ENCODE assay signal across 12 cellular contexts in the genomic region with DNA sequence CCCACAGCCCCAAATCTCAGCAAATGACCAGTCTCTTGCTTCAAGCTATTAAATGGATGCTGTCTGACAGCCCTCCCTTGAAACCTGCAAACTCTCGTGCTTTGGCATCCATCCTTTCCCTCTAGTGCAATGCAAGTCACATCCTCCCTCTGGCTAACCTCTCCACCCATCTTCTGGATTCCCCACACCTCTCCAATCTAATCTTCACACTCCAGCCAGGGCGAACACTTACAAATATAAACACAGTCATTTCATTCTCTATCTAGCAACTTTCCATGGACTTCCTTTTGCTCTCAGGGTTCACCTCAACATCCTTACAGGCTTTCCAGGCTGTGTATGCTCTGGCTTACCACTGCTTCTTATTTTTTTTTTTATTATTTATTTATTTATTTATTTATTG. TPM values are rescaled to one million over a fixed set of nuclear protein-coding genes. Genes with fewer than 3 reads are reported as not detected.
DNase-seq lines count a peak whose midpoint lies in the region; ATAC-seq, FAIRE-seq and TF ChIP-seq lines count a peak whose summit lies in the region.
"Had no signal": no experiment of that assay in that cellular context is flagged by ENCODE, and none has a peak within 500 bp of the region (broad histone marks: within the 10 kb centered on the region; RNA-seq: fewer than 3 reads in every experiment).

No MANE protein-coding gene starts in this region.

- H3K4me3 Mint-ChIP-seq in activated CD4-positive, alpha-beta T cell treated with anti-CD3 and anti-CD28 coated beads for 36 hours = peak overlapping the region; percentile 97
- H3K4me3 Mint-ChIP-seq in activated T-helper 2 cell treated with anti-CD3 and anti-CD28 coated beads, Interferon-gamma antibody, Interleukin-2, Interleukin-4, amounts not matched to agents 10 μg/mL and 5 μg/mL and 100 μg/mL, durations not matched to agents 14 hours and 24 hours and 36 hours (ENCODE audit: low read depth) = peak overlapping the region; percentile 63
- H3K4me3 Mint-ChIP-seq in neural crest cell = peak overlapping the region; percentile 56

- H4K20me1 ChIP-seq in HepG2 (ENCODE audit: insufficient read depth, low read length) = no peaks in the 10 kb centered on the region

- no peak for DNase-seq in activated CD4-positive, alpha-beta T cell treated with anti-CD3 and anti-CD28 coated beads for 36 hours
- no peak for DNase-seq in activated CD4-positive, alpha-beta T cell treated with anti-CD3 and anti-CD28 coated beads for 48 hours
- no peak for DNase-seq in GM12891 (ENCODE audit: insufficient read length, low spot score)
- DNase-seq in activated T-helper 2 cell treated with anti-CD3 and anti-CD28 coated beads, Interferon-gamma antibody, Interleukin-2, Interleukin-4, amounts not matched to agents 10 μg/mL and 5 μg/mL and 100 μg/mL, durations not matched to agents 14 hours and 24 hours and 36 hours (ENCODE audit: low spot score) = no peak
- no peak for DNase-seq in neural crest cell (ENCODE audit: low read depth, low spot score)
- DNase-seq in medulla oblongata (ENCODE audit: extremely low spot score) = no peak
- no peak for DNase-seq in HepG2 (ENCODE audit: low spot score)
- no peak for DNase-seq in stimulated activated CD4-positive, alpha-beta T cell treated with anti-CD3 and anti-CD28 coated beads, Interleukin-2, amount 100 ng/mL, for 24 hours
- DNase-seq: activated CD4-positive, alpha-beta T cell treated with anti-CD3 and anti-CD28 coated beads, Interleukin-2, amount 50 U/mL, for 4 hours; GDM1 had no signal

- TF ChIP-seq CTCF in neural crest cell (conservative IDR thresholded peaks at IDR 0.05) = no peak
- TF ChIP-seq CTCF in HepG2 (CRISPR knock-in tag; IDR thresholded peaks at IDR 0.05) = no peak

- no peak overlapping the region for H3K9ac ChIP-seq in HepG2 (ENCODE audit: insufficient read depth, low read depth, low read length)

- H3K4me1 ChIP-seq in HepG2 (ENCODE audit: insufficient read depth, low read length) = peaks cover 34% of the 10 kb centered on the region

- intact Hi-C loops in activated CD4-positive, alpha-beta T cell treated with anti-CD3 and anti-CD28 coated beads for 36 hours (cut with DNase I, micrococcal nuclease) = loop anchor here (2.0 to 10.0 kb wide), 4 partner anchors 45 to 413 kb away; a partner anchor contains a TSS
- intact Hi-C loops in activated T-helper 2 cell treated with anti-CD3 and anti-CD28 coated beads, Interferon-gamma antibody, Interleukin-2, Interleukin-4, amounts not matched to agents 10 μg/mL and 5 μg/mL and 100 μg/mL, durations not matched to agents 14 hours and 24 hours and 36 hours (cut with micrococcal nuclease) = loop anchor here (5.0 kb wide), 4 partner anchors 211 to 506 kb away; a partner anchor contains a TSS
- intact Hi-C loops in HepG2 (cut with micrococcal nuclease; ENCODE audit: unreplicated experiment) = loop anchor here (5.0 kb wide), 1 partner anchor 81 kb away; no protein-coding TSS in a partner anchor

- H3K36me3 Mint-ChIP-seq in activated CD4-positive, alpha-beta T cell treated with anti-CD3 and anti-CD28 coated beads for 36 hours (ENCODE audit: low read depth) = peaks cover 3% of the 10 kb centered on the region
- H3K36me3 Mint-ChIP-seq in activated T-helper 2 cell treated with anti-CD3 and anti-CD28 coated beads, Interferon-gamma antibody, Interleukin-2, Interleukin-4, amounts not matched to agents 10 μg/mL and 5 μg/mL and 100 μg/mL, durations not matched to agents 14 hours and 24 hours and 36 hours (ENCODE audit: low read depth) = peaks cover 6% of the 10 kb centered on the region
- H3K36me3 Mint-ChIP-seq in neural crest cell (ENCODE audit: low read depth) = peaks cover 7% of the 10 kb centered on the region

- POLR2A ChIA-PET in activated CD4-positive, alpha-beta T cell treated with anti-CD3 and anti-CD28 coated beads for 36 hours (lab: Charles Lee) = interaction anchor here (3.1 kb wide), 1 partner anchor 10 kb away, joined by 13 read pairs; a partner anchor contains a TSS
- POLR2A ChIA-PET in HepG2 (lab: Yijun Ruan, JAX) = interaction anchor here (3.5 kb wide), 1 partner anchor 11 kb away, joined by 22 read pairs; a partner anchor contains a TSS

- H3K27me3 Mint-ChIP-seq in activated CD4-positive, alpha-beta T cell treated with anti-CD3 and anti-CD28 coated beads for 36 hours = no peaks in the 10 kb centered on the region
- no peaks in the 10 kb centered on the region for H3K27me3 Mint-ChIP-seq in activated T-helper 2 cell treated with anti-CD3 and anti-CD28 coated beads, Interferon-gamma antibody, Interleukin-2, Interleukin-4, amounts not matched to agents 10 μg/mL and 5 μg/mL and 100 μg/mL, durations not matched to agents 14 hours and 24 hours and 36 hours (ENCODE audit: low read depth)
- peaks cover 3% of the 10 kb centered on the region for H3K27me3 Mint-ChIP-seq in neural crest cell (ENCODE audit: low read depth)

- TF ChIP-seq EP300 in HepG2 (IDR thresholded peaks at IDR 0.05; ENCODE audit: low read depth in 2 of 2, low read length in 2 of 2) = no peak
- TF ChIP-seq EP300 in HepG2 (CRISPR knock-in tag; IDR thresholded peaks at IDR 0.05; ENCODE audit: borderline replicate concordance) = no peak

- H3K27ac Mint-ChIP-seq in activated CD4-positive, alpha-beta T cell treated with anti-CD3 and anti-CD28 coated beads for 36 hours = peak overlapping the region; percentile 68
- no peak overlapping the region for H3K27ac Mint-ChIP-seq in activated T-helper 2 cell treated with anti-CD3 and anti-CD28 coated beads, Interferon-gamma antibody, Interleukin-2, Interleukin-4, amounts not matched to agents 10 μg/mL and 5 μg/mL and 100 μg/mL, durations not matched to agents 14 hours and 24 hours and 36 hours
- peak overlapping the region; percentile 3 for H3K27ac Mint-ChIP-seq in neural crest cell (ENCODE audit: unreplicated experiment)

- H3K27me3 ChIP-seq in HepG2 (ENCODE audit: control insufficient read depth in 1 of 2, insufficient read depth in 2 of 2, low read length in 2 of 2) = no peaks in the 10 kb centered on the region

- H3K27ac ChIP-seq in HepG2 (ENCODE audit: extremely low read length, insufficient read depth, low read length) = no peak overlapping the region

- BruUV-seq in HepG2 (replicated peaks; lab: Mats Ljungman, UMichigan) = no TSS peak

- H2AFZ ChIP-seq in HepG2 (ENCODE audit: low read length) = no peak overlapping the region

- H3K9me3 Mint-ChIP-seq in activated CD4-positive, alpha-beta T cell treated with anti-CD3 and anti-CD28 coated beads for 36 hours (ENCODE audit: low read depth) = no peaks in the 10 kb centered on the region
- H3K9me3 Mint-ChIP-seq in activated T-helper 2 cell treated with anti-CD3 and anti-CD28 coated beads, Interferon-gamma antibody, Interleukin-2, Interleukin-4, amounts not matched to agents 10 μg/mL and 5 μg/mL and 100 μg/mL, durations not matched to agents 14 hours and 24 hours and 36 hours = no peaks in the 10 kb centered on the region
- no peaks in the 10 kb centered on the region for H3K9me3 Mint-ChIP-seq in neural crest cell

- H3K79me2 ChIP-seq in HepG2 (ENCODE audit: insufficient read depth, low read length) = no peaks in the 10 kb centered on the region

- H3K4me1 Mint-ChIP-seq in activated CD4-positive, alpha-beta T cell treated with anti-CD3 and anti-CD28 coated beads for 36 hours = peaks cover 13% of the 10 kb centered on the region
- H3K4me1 Mint-ChIP-seq in activated T-helper 2 cell treated with anti-CD3 and anti-CD28 coated beads, Interferon-gamma antibody, Interleukin-2, Interleukin-4, amounts not matched to agents 10 μg/mL and 5 μg/mL and 100 μg/mL, durations not matched to agents 14 hours and 24 hours and 36 hours (ENCODE audit: low read depth) = peaks cover 15% of the 10 kb centered on the region
- peaks cover 23% of the 10 kb centered on the region for H3K4me1 Mint-ChIP-seq in neural crest cell

- no peak for ATAC-seq in activated CD4-positive, alpha-beta T cell treated with anti-CD3 and anti-CD28 coated beads for 36 hours
- ATAC-seq in HepG2 = no peak

- no peaks in the 10 kb centered on the region for H3K36me3 ChIP-seq in HepG2 (replicated peaks in 1 of 2; ENCODE audit: control insufficient read depth in 1 of 2, insufficient read depth in 2 of 2, low read length in 2 of 2)

- in situ Hi-C loops in HepG2 (cut with HindIII; ENCODE audit: extremely low pct_ligation_motif_present, low pct_unique_long_range_greater_than_20kb) = no loop called here

- H3K4me3 ChIP-seq in HepG2 (replicated peaks in 1 of 3; ENCODE audit: insufficient read depth in 1 of 3, low read depth in 2 of 3, low read length in 3 of 3) = no peak overlapping the region

- TF ChIP-seq POLR2A in GM12891 (IDR thresholded peaks at IDR 0.05; ENCODE audit: low read depth, low read length) (no peak), HepG2 (IDR thresholded peaks at IDR 0.05; ENCODE audit: insufficient read depth in 1 of 2, low read depth in 2 of 2, low read length in 2 of 2) (no peak)

- WGBS in HepG2 (ENCODE audit: low lambda C conversion rate) = 100% methylated on average over 2 of the region's 2 CpGs

- no peak for TF ChIP-seq RAD21 in HepG2 (CRISPR knock-in tag; IDR thresholded peaks at IDR 0.05)

- FAIRE-seq in GM12891 (lab: Jason Lieb, UNC) (peak; percentile 69), HepG2 (lab: Jason Lieb, UNC) (no peak)
- FAIRE-seq: astrocyte, endometrium had no signal

- no peak overlapping the region for H3K4me2 ChIP-seq in HepG2 (ENCODE audit: low read depth, low read length)

- CTCF ChIA-PET in activated CD4-positive, alpha-beta T cell treated with anti-CD3 and anti-CD28 coated beads for 36 hours (lab: Charles Lee) = no interaction called here
- CTCF ChIA-PET in HepG2 (lab: Yijun Ruan, JAX; ENCODE audit: low intra/inter-chr PET ratio, low total read pairs) = no interaction called here

- no peaks in the 10 kb centered on the region for H3K9me3 ChIP-seq in HepG2 (ENCODE audit: low read length)

RNA-seq across cellular contexts. Expression of a gene that starts 10.1 kb away (rescaled TPM):
- 100 to 1,000 TPM; 115 to 116 TPM for total RNA-seq in activated CD4-positive, alpha-beta T cell treated with anti-CD3 and anti-CD28 coated beads for 36 hours
- polyA plus RNA-seq in GM12891 (2012; ENCODE audit: low read depth, missing spikeins) = 50.9 TPM
- total RNA-seq in activated T-helper 2 cell treated with anti-CD3 and anti-CD28 coated beads, Interferon-gamma antibody, Interleukin-2, Interleukin-4, amounts not matched to agents 10 μg/mL and 5 μg/mL and 100 μg/mL, durations not matched to agents 14 hours and 24 hours and 36 hours = 101 and 104 TPM in 2 replicates
- total RNA-seq in neural crest cell (108 TPM in 2 replicates), HepG2 (2016; rRNA removed; fragmentation: Illumina TruSeq; extraction: Trizol) (200 and 292 TPM in 2 replicates)
- total RNA-seq in HepG2 (2016; cell fraction: cytosol; rRNA removed; fragmentation: Illumina TruSeq; extraction: Trizol; ENCODE audit: low read depth) = 18.6 and 19.7 TPM in 2 replicates
- total RNA-seq in HepG2 (2016; cell fraction: insoluble cytoplasmic fraction; rRNA removed; fragmentation: Illumina TruSeq; extraction: Trizol) = 204 and 283 TPM in 2 replicates
- total RNA-seq in HepG2 (2016; cell fraction: membrane; rRNA removed; fragmentation: Illumina TruSeq; extraction: Trizol) = 24.0 and 28.8 TPM in 2 replicates
- total RNA-seq in HepG2 (2016; cell fraction: nucleus; rRNA removed; fragmentation: Illumina TruSeq; extraction: Trizol) = 132 and 136 TPM in 2 replicates
- 130 and 144 TPM in 2 replicates for polyA plus RNA-seq in HepG2 (2011; rRNA removed)
- 67.4 and 109 TPM in 2 replicates for polyA plus RNA-seq in HepG2 (2011; cell fraction: cytosol; rRNA removed)
- polyA plus RNA-seq in HepG2 (2011; cell fraction: nucleus; rRNA removed) = 162 and 209 TPM in 2 replicates
- 127 and 139 TPM in 2 replicates for polyA plus RNA-seq in HepG2 (2012)
- polyA plus RNA-seq in HepG2 (2016; cell fraction: cytosol; fragmentation: Illumina TruSeq; extraction: Trizol; ENCODE audit: low read depth) = 4.7 and 5.7 TPM in 2 replicates
- polyA plus RNA-seq in HepG2 (2016; cell fraction: insoluble cytoplasmic fraction; fragmentation: Illumina TruSeq; extraction: Trizol; ENCODE audit: low read depth) = 225 and 239 TPM in 2 replicates
- 14.0 and 17.6 TPM in 2 replicates for polyA plus RNA-seq in HepG2 (2016; cell fraction: membrane; fragmentation: Illumina TruSeq; extraction: Trizol; ENCODE audit: low read depth)
- polyA plus RNA-seq in HepG2 (2016; cell fraction: nucleus; fragmentation: Illumina TruSeq; extraction: Trizol; ENCODE audit: insufficient read depth, low read depth) = 191 and 197 TPM in 2 replicates
- polyA minus RNA-seq in HepG2 (2011; rRNA and poly(A)+ RNA removed; ENCODE audit: low replicate concordance) = 110 and 175 TPM in 2 replicates
- 104 and 117 TPM in 2 replicates for polyA minus RNA-seq in HepG2 (2011; cell fraction: cytosol; rRNA and poly(A)+ RNA removed)
- polyA minus RNA-seq in HepG2 (2011; cell fraction: nucleus; rRNA and poly(A)+ RNA removed) = 174 and 191 TPM in 2 replicates

RNA-seq across cellular contexts. Expression of a gene that starts 45.2 kb away (rescaled TPM):
- total RNA-seq in activated CD4-positive, alpha-beta T cell treated with anti-CD3 and anti-CD28 coated beads for 36 hours = 10 to 100 TPM; 23.3 to 28.8 TPM
- polyA plus RNA-seq in GM12891 (2012; ENCODE audit: low read depth, missing spikeins) = 12.0 TPM
- total RNA-seq in activated T-helper 2 cell treated with anti-CD3 and anti-CD28 coated beads, Interferon-gamma antibody, Interleukin-2, Interleukin-4, amounts not matched to agents 10 μg/mL and 5 μg/mL and 100 μg/mL, durations not matched to agents 14 hours and 24 hours and 36 hours = 17.4 and 21.9 TPM in 2 replicates
- total RNA-seq in neural crest cell (16.9 and 17.9 TPM in 2 replicates), HepG2 (2016; rRNA removed; fragmentation: Illumina TruSeq; extraction: Trizol) (21.9 and 29.1 TPM in 2 replicates)
- total RNA-seq in HepG2 (2016; cell fraction: cytosol; rRNA removed; fragmentation: Illumina TruSeq; extraction: Trizol; ENCODE audit: low read depth) = 2.8 and 3.2 TPM in 2 replicates
- total RNA-seq in HepG2 (2016; cell fraction: insoluble cytoplasmic fraction; rRNA removed; fragmentation: Illumina TruSeq; extraction: Trizol) = 23.3 and 28.6 TPM in 2 replicates
- total RNA-seq in HepG2 (2016; cell fraction: membrane; rRNA removed; fragmentation: Illumina TruSeq; extraction: Trizol) = 9.2 and 9.7 TPM in 2 replicates
- total RNA-seq in HepG2 (2016; cell fraction: nucleus; rRNA removed; fragmentation: Illumina TruSeq; extraction: Trizol) = 10.9 and 11.0 TPM in 2 replicates
- polyA plus RNA-seq in HepG2 (2011; rRNA removed) = 14.7 and 16.4 TPM in 2 replicates
- polyA plus RNA-seq in HepG2 (2011; cell fraction: cytosol; rRNA removed) = 14.1 and 16.3 TPM in 2 replicates
- polyA plus RNA-seq in HepG2 (2011; cell fraction: nucleus; rRNA removed) = 5.4 and 9.2 TPM in 2 replicates
- polyA plus RNA-seq in HepG2 (2012) = 10.4 and 11.0 TPM in 2 replicates
- 2.7 and 3.8 TPM in 2 replicates for polyA plus RNA-seq in HepG2 (2016; cell fraction: cytosol; fragmentation: Illumina TruSeq; extraction: Trizol; ENCODE audit: low read depth)
- 26.1 and 27.9 TPM in 2 replicates for polyA plus RNA-seq in HepG2 (2016; cell fraction: insoluble cytoplasmic fraction; fragmentation: Illumina TruSeq; extraction: Trizol; ENCODE audit: low read depth)
- 7.3 and 7.4 TPM in 2 replicates for polyA plus RNA-seq in HepG2 (2016; cell fraction: membrane; fragmentation: Illumina TruSeq; extraction: Trizol; ENCODE audit: low read depth)
- polyA plus RNA-seq in HepG2 (2016; cell fraction: nucleus; fragmentation: Illumina TruSeq; extraction: Trizol; ENCODE audit: insufficient read depth, low read depth) = 16.2 and 16.7 TPM in 2 replicates
- 15.9 and 39.3 TPM in 2 replicates for polyA minus RNA-seq in HepG2 (2011; rRNA and poly(A)+ RNA removed; ENCODE audit: low replicate concordance)
- 12.3 and 14.0 TPM in 2 replicates for polyA minus RNA-seq in HepG2 (2011; cell fraction: cytosol; rRNA and poly(A)+ RNA removed)
- polyA minus RNA-seq in HepG2 (2011; cell fraction: nucleus; rRNA and poly(A)+ RNA removed) = 8.2 and 9.6 TPM in 2 replicates
